ENCODE assay signal across 22 cellular contexts in the genomic region with DNA sequence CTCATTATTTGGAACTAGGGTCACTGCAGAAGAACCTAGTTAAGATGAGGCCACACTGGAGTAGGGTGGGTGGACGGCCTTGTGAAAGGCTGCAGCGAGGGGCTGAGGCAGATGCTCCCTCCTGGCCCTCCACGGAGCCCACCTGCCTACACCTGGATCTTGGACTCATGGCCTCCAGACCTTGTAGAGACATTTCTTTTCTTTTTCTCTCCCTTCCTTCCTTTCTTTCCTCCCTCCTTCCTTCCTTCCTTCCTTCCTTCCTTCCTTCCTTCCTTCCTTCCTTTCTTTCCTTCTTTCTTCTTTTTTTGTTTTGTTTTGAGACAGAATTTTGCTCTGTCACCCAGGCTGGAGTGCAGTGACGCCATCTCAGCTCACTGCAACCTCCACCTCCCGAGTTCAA. TPM values are rescaled to one million over a fixed set of nuclear protein-coding genes. Genes with fewer than 3 reads are reported as not detected.
"Had no signal": no experiment of that assay in that cellular context is flagged by ENCODE, and none has a peak within 500 bp of the region (broad histone marks: within the 10 kb centered on the region; RNA-seq: fewer than 3 reads in every experiment).

No MANE protein-coding gene starts in this region.

- ATAC-seq: effector memory CD8-positive, alpha-beta T cell; gastrocnemius medialis; left cardiac atrium had no signal

- H3K27ac Mint-ChIP-seq: effector memory CD8-positive, alpha-beta T cell; memory B cell; mesothelial cell of epicardium; nephron progenitor cell had no signal

- H3K4me3 Mint-ChIP-seq: nephron progenitor cell had no signal

- H3K9me3 ChIP-seq: esophagus muscularis mucosa, gastrocnemius medialis, left ventricle myocardium inferior, lower lobe of right lung, ovary, right atrium auricular region, upper lobe of left lung, uterus had no signal

- H3K27ac ChIP-seq: epithelial cell of prostate, esophagus muscularis mucosa, gastrocnemius medialis, left ventricle myocardium inferior, lower lobe of right lung, ovary, right atrium auricular region, upper lobe of left lung, uterus had no signal

- H3K9me3 Mint-ChIP-seq: effector memory CD8-positive, alpha-beta T cell; memory B cell; mesothelial cell of epicardium; nephron progenitor cell had no signal

- H3K4me1 Mint-ChIP-seq: nephron progenitor cell had no signal

- H3K27me3 ChIP-seq: gastrocnemius medialis had no signal

- DNase-seq: effector memory CD8-positive, alpha-beta T cell; gastrocnemius medialis; left cardiac atrium; left ventricle myocardium inferior; lower lobe of right lung; nephron progenitor cell; ovary; stimulated activated CD4-positive, alpha-beta T cell treated with anti-CD3 and anti-CD28 coated beads, Interleukin-2, amount 100 ng/mL, for 48 hours; stimulated activated naive CD4-positive, alpha-beta T cell treated with Interleukin-2 at 50 U/mL for 16 hours; uterus had no signal

- H3K36me3 ChIP-seq: esophagus muscularis mucosa, gastrocnemius medialis, left ventricle myocardium inferior, lower lobe of right lung, ovary, right atrium auricular region, upper lobe of left lung, uterus had no signal

- H3K4me3 ChIP-seq: esophagus muscularis mucosa, gastrocnemius medialis, left ventricle myocardium inferior, lower lobe of right lung, ovary, right atrium auricular region, upper lobe of left lung, uterus had no signal

- H3K36me3 Mint-ChIP-seq: memory B cell, mesothelial cell of epicardium had no signal

RNA-seq across cellular contexts. Expression of a gene that starts 39.7 kb away (rescaled TPM):
- total RNA-seq: esophagus muscularis mucosa, fibroblast of villous mesenchyme, gastrocnemius medialis, kidney, left cardiac atrium, left ventricle myocardium inferior, lower lobe of right lung, mesothelial cell of epicardium, mucosa of gallbladder, ovary, posterior vena cava, right atrium auricular region, upper lobe of left lung, uterus had no signal
- polyA plus RNA-seq: ovary, small intestine, thymus had no signal

RNA-seq across cellular contexts. Expression of a gene that starts 52.7 kb away (rescaled TPM):
- total RNA-seq: esophagus muscularis mucosa, fibroblast of villous mesenchyme, gastrocnemius medialis, kidney, left cardiac atrium, left ventricle myocardium inferior, lower lobe of right lung, mesothelial cell of epicardium, ovary, posterior vena cava, right atrium auricular region, upper lobe of left lung, uterus had no signal
- polyA plus RNA-seq: ovary had no signal
